In the genomic region with DNA sequence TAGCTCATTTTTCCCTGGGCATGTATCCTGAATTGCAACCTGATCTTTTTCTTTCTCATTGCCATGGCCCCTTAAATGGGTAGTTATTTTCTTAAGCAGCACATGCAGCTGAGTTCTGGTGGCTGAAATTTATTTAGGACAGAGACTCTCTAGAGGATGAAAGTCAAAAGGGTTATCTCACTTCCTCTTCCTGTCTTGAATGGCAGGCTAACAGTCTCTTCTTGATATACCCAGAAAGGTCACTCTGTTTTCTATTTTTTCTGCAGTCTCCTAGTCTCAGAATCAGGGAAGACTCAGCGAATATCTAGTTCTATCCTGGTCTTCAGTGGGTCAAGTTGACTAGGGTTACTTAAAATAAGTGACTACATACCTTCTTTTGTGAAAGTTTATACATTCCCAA, we compare ENCODE assay signal across 15 cellular contexts.
DNase-seq lines count a peak whose midpoint lies in the region; ATAC-seq and TF ChIP-seq lines count a peak whose summit lies in the region.
"Had no signal": no experiment of that assay in that cellular context is flagged by ENCODE, and none has a peak within 500 bp of the region (broad histone marks: within the 10 kb centered on the region; RNA-seq: fewer than 3 reads in every experiment).

No MANE protein-coding gene starts in this region.

- no peak overlapping the region for H2AK5ac ChIP-seq in neuronal stem cell (ENCODE audit: low read depth, low read length)

- H3K4ac ChIP-seq in neuronal stem cell (ENCODE audit: low read length), result no peak overlapping the region

- H3K27me3 ChIP-seq in neuronal stem cell (ENCODE audit: control insufficient read depth in 3 of 3, insufficient read depth in 3 of 3, low read depth in 1 of 3, low read length in 3 of 3) (no peaks in the 10 kb centered on the region), Caco-2 (replicated peaks; ENCODE audit: control insufficient read depth, insufficient read depth, low read length) (no peaks in the 10 kb centered on the region)
- H3K27me3 ChIP-seq: dorsolateral prefrontal cortex had no signal

- POLR2A ChIA-PET in Caco-2 (lab: Charles Lee), result no interaction called here

- no CpG with 5 or more reads among the region's 1 CpG for WGBS in neuronal stem cell (ENCODE audit: extremely low coverage in 2 of 2, insufficient read length in 2 of 2, insufficient replicate concordance in 1 of 2), 2 donors

- no peaks in the 10 kb centered on the region for H3K9me3 ChIP-seq in neuronal stem cell (replicated peaks in 1 of 2; ENCODE audit: control insufficient read depth in 2 of 2, insufficient read depth in 1 of 2, low read depth in 1 of 2, low read length in 2 of 2)
- no peaks in the 10 kb centered on the region for H3K9me3 ChIP-seq in Caco-2

- no peaks in the 10 kb centered on the region for H3K79me1 ChIP-seq in neuronal stem cell (ENCODE audit: low read depth, low read length)

- no peak overlapping the region for H3K14ac ChIP-seq in neuronal stem cell (ENCODE audit: low read length)

- DNase-seq in DMS53 (lab: John Stamatoyannopoulos, UW), result peak; percentile 19
- DNase-seq in DMS53 treated with DMSO at 0.1 percent for 48 hours (lab: John Stamatoyannopoulos, UW; ENCODE audit: unreplicated experiment), result no peak
- DNase-seq in neuronal stem cell (ENCODE audit: low spot score), result no peak
- DNase-seq in NCI-H1417 treated with DMSO at 0.1 percent for 48 hours (lab: John Stamatoyannopoulos, UW), result no peak
- DNase-seq in Caco-2, result no peak
- no peak for DNase-seq in T-helper 9 cell
- DNase-seq: activated CD4-positive, alpha-beta T cell treated with anti-CD3 and anti-CD28 coated beads, Interleukin-2, amount 10 ng/mL, durations not matched to agents 7 days and 5 days; DND-41; dorsolateral prefrontal cortex; NCI-H2081 treated with DMSO at 0.1 percent for 48 hours; right cardiac atrium; Right ventricle myocardium superior had no signal

- no peaks in the 10 kb centered on the region for H3K4me1 Mint-ChIP-seq in Caco-2 (ENCODE audit: low read depth, unreplicated experiment)
- H3K4me1 Mint-ChIP-seq: activated CD4-positive, alpha-beta T cell treated with anti-CD3 and anti-CD28 coated beads, Interleukin-2, amount 10 ng/mL, durations not matched to agents 7 days and 5 days had no signal

- H2BK12ac ChIP-seq in neuronal stem cell (ENCODE audit: low read length), result no peak overlapping the region

- CTCF ChIA-PET in Caco-2 (lab: Charles Lee), result no interaction called here

- no peak overlapping the region for H3K9ac ChIP-seq in neuronal stem cell (ENCODE audit: low read depth, low read length, poor library complexity)

- no peak overlapping the region for H2BK15ac ChIP-seq in neuronal stem cell (ENCODE audit: low read length)

- H3K4me3 Mint-ChIP-seq in Caco-2 (ENCODE audit: unreplicated experiment), result no peak overlapping the region
- H3K4me3 Mint-ChIP-seq: activated CD4-positive, alpha-beta T cell treated with anti-CD3 and anti-CD28 coated beads, Interleukin-2, amount 10 ng/mL, durations not matched to agents 7 days and 5 days had no signal

- no peak for TF ChIP-seq CTCF in Caco-2 (IDR thresholded peaks at IDR 0.05; ENCODE audit: insufficient read depth in 1 of 2, low read depth in 1 of 2, low read length in 1 of 2, severe bottlenecking in 1 of 2, unreplicated experiment in 1 of 2)

- ATAC-seq in HG02642 (IDR thresholded peaks at IDR 0.05; ENCODE audit: poor library complexity, unreplicated experiment) (peak; percentile 90), HG03558 (IDR thresholded peaks at IDR 0.05; ENCODE audit: extremely low read depth, unreplicated experiment) (peak; percentile 81)

- H3K4me1 ChIP-seq in neuronal stem cell (ENCODE audit: control insufficient read depth in 2 of 2, insufficient read depth in 1 of 2, low read depth in 1 of 2, low read length in 2 of 2) (no peaks in the 10 kb centered on the region), Caco-2 (peaks cover 4% of the 10 kb centered on the region; the same call in 1 of the 2 replicates)

- no peak overlapping the region for H2BK120ac ChIP-seq in neuronal stem cell (ENCODE audit: low read depth, low read length)

- no peak overlapping the region for H3K27ac Mint-ChIP-seq in Caco-2 (ENCODE audit: unreplicated experiment)
- H3K27ac Mint-ChIP-seq: activated CD4-positive, alpha-beta T cell treated with anti-CD3 and anti-CD28 coated beads, Interleukin-2, amount 10 ng/mL, durations not matched to agents 7 days and 5 days had no signal

- H3K9me3 Mint-ChIP-seq in Caco-2 (ENCODE audit: unreplicated experiment), result no peaks in the 10 kb centered on the region
- H3K9me3 Mint-ChIP-seq: activated CD4-positive, alpha-beta T cell treated with anti-CD3 and anti-CD28 coated beads, Interleukin-2, amount 10 ng/mL, durations not matched to agents 7 days and 5 days had no signal

- H2BK5ac ChIP-seq in neuronal stem cell (ENCODE audit: low read length), result no peak overlapping the region

- no peak overlapping the region for H3K4me2 ChIP-seq in neuronal stem cell (ENCODE audit: insufficient read depth, low read length, poor library complexity, severe bottlenecking)

- no peak overlapping the region for H3K18ac ChIP-seq in neuronal stem cell (ENCODE audit: low read length)

- H2AFZ ChIP-seq in neuronal stem cell (ENCODE audit: low read length), result peak overlapping the region; percentile 62

- H3K36me3 ChIP-seq in neuronal stem cell (replicated peaks in 1 of 2; ENCODE audit: control insufficient read depth in 2 of 2, insufficient read depth in 2 of 2, low read length in 2 of 2) (no peaks in the 10 kb centered on the region), Caco-2 (ENCODE audit: control insufficient read depth, insufficient read depth, low read length) (no peaks in the 10 kb centered on the region)

- H3K27ac ChIP-seq in neuronal stem cell (replicated peaks; ENCODE audit: low read length), result no peak overlapping the region
- H3K27ac ChIP-seq: 22Rv1, dorsolateral prefrontal cortex had no signal

- no peak overlapping the region for H3K4me3 ChIP-seq in neuronal stem cell (ENCODE audit: low read length in 2 of 2)
- no peak overlapping the region for H3K4me3 ChIP-seq in Caco-2 (ENCODE audit: low read depth, low read length)
- H3K4me3 ChIP-seq: dorsolateral prefrontal cortex had no signal

- H4K8ac ChIP-seq in neuronal stem cell (ENCODE audit: low read depth, low read length), result no peak overlapping the region

- H3K36me3 Mint-ChIP-seq in Caco-2 (ENCODE audit: insufficient read depth, unreplicated experiment), result no peaks in the 10 kb centered on the region

- BruUV-seq in Caco-2 (replicated peaks; lab: Mats Ljungman, UMichigan), result no TSS peak

- no peak overlapping the region for H4K91ac ChIP-seq in neuronal stem cell (ENCODE audit: low read depth, low read length, poor library complexity)

- no peaks in the 10 kb centered on the region for H3K27me3 Mint-ChIP-seq in Caco-2 (ENCODE audit: insufficient read depth, unreplicated experiment)
- H3K27me3 Mint-ChIP-seq: activated CD4-positive, alpha-beta T cell treated with anti-CD3 and anti-CD28 coated beads, Interleukin-2, amount 10 ng/mL, durations not matched to agents 7 days and 5 days had no signal

- no peak overlapping the region for H3K23ac ChIP-seq in neuronal stem cell (ENCODE audit: low read depth, low read length, poor library complexity)

- intact Hi-C loops in Caco-2 (cut with micrococcal nuclease; ENCODE audit: unreplicated experiment), result no loop called here
